9 cellular contexts compared by ENCODE assay signal in the genomic region with DNA sequence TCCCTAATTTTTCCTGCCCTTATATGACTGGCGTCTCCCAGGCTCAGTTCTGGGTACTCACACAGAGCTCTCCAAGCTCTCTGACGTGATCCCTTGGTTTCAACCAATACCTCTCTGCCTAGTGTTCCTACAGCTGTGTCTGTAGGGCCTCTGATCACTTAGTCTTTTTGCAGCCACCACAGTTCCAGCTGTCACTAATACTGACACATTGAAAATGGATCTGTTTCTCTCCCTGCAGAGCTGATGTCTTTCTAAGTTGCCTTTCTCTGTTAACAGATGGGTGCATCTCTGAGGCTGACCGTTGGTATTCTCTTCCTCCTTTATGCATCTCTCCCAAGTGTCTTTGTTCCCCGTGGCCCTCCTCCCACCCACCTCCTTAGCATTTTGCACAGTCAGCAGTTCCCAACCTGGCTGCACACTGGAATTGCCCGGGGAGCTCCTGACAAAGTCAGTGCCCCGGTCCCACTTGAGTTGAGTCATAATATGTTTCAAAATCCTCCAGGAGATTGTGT.
DNase-seq lines count a peak whose midpoint lies in the region; ATAC-seq and TF ChIP-seq lines count a peak whose summit lies in the region.
"Had no signal": no experiment of that assay in that cellular context is flagged by ENCODE, and none has a peak within 500 bp of the region (broad histone marks: within the 10 kb centered on the region; RNA-seq: fewer than 3 reads in every experiment).

No MANE protein-coding gene starts in this region.

- peak overlapping the region; percentile 60; the same call in 1 of the 2 replicates for H3K4me3 ChIP-seq in ACC112 (ENCODE audit: low read depth, low read length)
- H3K4me3 ChIP-seq in RWPE2 (ENCODE audit: severe bottlenecking) = no peak overlapping the region

- DNase-seq in HCEC 1CT (peak; percentile 57), RWPE2 (ENCODE audit: low spot score) (no peak), iPS-NIHi7 (ENCODE audit: extremely low spot score) (peak; percentile 20), middle frontal gyrus (ENCODE audit: extremely low spot score, low spot score) (no peak), NCI-H2196 treated with DMSO at 0.1 percent for 48 hours (lab: John Stamatoyannopoulos, UW; ENCODE audit: unreplicated experiment) (no peak), GM03348 (ENCODE audit: low spot score) (no peak), NOMO-1 treated with DMSO at 0.1 percent for 48 hours (lab: John Stamatoyannopoulos, UW; ENCODE audit: unreplicated experiment) (no peak)

- no peak overlapping the region for H2AFZ ChIP-seq in ACC112 (ENCODE audit: low read length, unreplicated experiment)

- peak; percentile 39 for ATAC-seq in RWPE2 (ENCODE audit: low read depth)

- H3K79me2 ChIP-seq in ACC112 (ENCODE audit: control insufficient read depth, insufficient read depth, low read length, unreplicated experiment) = peaks cover 76% of the 10 kb centered on the region

- H3K36me3 ChIP-seq in ACC112 (ENCODE audit: insufficient read depth, low read length) (no peaks in the 10 kb centered on the region), RWPE2 (ENCODE audit: low read depth) (no peaks in the 10 kb centered on the region)

- no peaks in the 10 kb centered on the region for H3K9me3 ChIP-seq in RWPE2 (ENCODE audit: severe bottlenecking)

- TF ChIP-seq CTCF in RWPE2 (IDR thresholded peaks at IDR 0.05; ENCODE audit: poor library complexity, severe bottlenecking) = no peak

- H3K4me1 ChIP-seq in ACC112 (ENCODE audit: control insufficient read depth, insufficient read depth, low read length, unreplicated experiment) (peaks cover 56% of the 10 kb centered on the region), RWPE2 (ENCODE audit: insufficient read depth, poor library complexity, severe bottlenecking) (peaks cover 50% of the 10 kb centered on the region)

- H3K27me3 ChIP-seq in ACC112 (ENCODE audit: insufficient read depth, low read length) (no peaks in the 10 kb centered on the region), RWPE2 (ENCODE audit: insufficient read depth, poor library complexity, severe bottlenecking) (no peaks in the 10 kb centered on the region)

- H3K27ac ChIP-seq in ACC112 (ENCODE audit: low read depth, low read length) (peak overlapping the region; percentile 71), RWPE2 (ENCODE audit: poor library complexity, severe bottlenecking) (peak overlapping the region; percentile 45)
- H3K27ac ChIP-seq: C4-2B had no signal

Comparison
In these comparisons a context has a peak if more than half of its experiments do, and no peak if none do; other contexts are left out.
1. DNase-seq: peak in HCEC 1CT (single experiment) and iPS-NIHi7 (single experiment); none in RWPE2 (single experiment), middle frontal gyrus (single experiment), NCI-H2196 treated with DMSO at 0.1 percent for 48 hours (single experiment), GM03348 (single experiment) and NOMO-1 treated with DMSO at 0.1 percent for 48 hours (single experiment).